ENCODE assay signal across 29 cellular contexts in the genomic region with DNA sequence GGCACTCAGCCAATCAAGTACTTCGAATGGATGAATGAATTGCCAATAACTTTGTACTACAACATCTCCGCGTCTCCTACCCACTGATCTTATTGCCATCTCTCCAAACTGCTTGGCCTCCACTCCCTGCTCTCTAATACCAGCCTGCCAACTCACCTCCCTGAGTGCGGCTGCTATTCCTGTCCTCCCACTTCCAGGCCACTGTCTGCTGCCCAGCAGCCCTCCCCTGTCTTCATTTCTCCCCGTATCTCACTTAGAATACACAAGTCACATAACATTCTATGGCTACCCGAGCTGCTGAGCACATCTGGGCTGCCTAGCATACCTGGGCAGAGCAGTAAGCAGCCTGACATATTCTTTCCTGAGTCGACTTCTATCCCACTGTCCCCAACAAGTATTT.
"Had no signal": no experiment of that assay in that cellular context is flagged by ENCODE, and none has a peak within 500 bp of the region (broad histone marks: within the 10 kb centered on the region; RNA-seq: fewer than 3 reads in every experiment).

No MANE protein-coding gene starts in this region.

- H3K4me1 ChIP-seq: foreskin keratinocyte, gastrocnemius medialis, heart right ventricle had no signal

- H3K4me3 ChIP-seq: coronary artery, dorsolateral prefrontal cortex, gastrocnemius medialis, heart right ventricle had no signal

- DNase-seq: activated B cell treated with CpG ODN at 0.5 μM for 24 hours; activated CD4-positive, alpha-beta memory T cell treated with anti-CD3 and anti-CD28 coated beads, Interleukin-2, amount 10 ng/mL, durations not matched to agents 7 days and 5 days; activated CD4-positive, alpha-beta T cell treated with anti-CD3 and anti-CD28 coated beads for 36 hours; activated CD4-positive, alpha-beta T cell treated with anti-CD3 and anti-CD28 coated beads, Interleukin-2, amount 10 ng/mL, durations not matched to agents 24 days and 14 days; activated CD8-positive, alpha-beta memory T cell treated with anti-CD3 and anti-CD28 coated beads, Interleukin-2, amount 50 U/mL, for 48 hours; activated gamma-delta T cell; activated naive CD4-positive, alpha-beta T cell treated with anti-CD3 and anti-CD28 coated beads, Interleukin-2, amount 50 U/mL, for 16 hours; activated naive CD4-positive, alpha-beta T cell treated with Interleukin-2 at 50 U/mL for 16 hours; activated T-cell treated with anti-CD3 and anti-CD28 coated beads for 4 hours; activated T-cell treated with anti-CD3 and anti-CD28 coated beads, Interleukin-2, amount 50 U/mL, for 24 hours; activated T-cell treated with anti-CD3 and anti-CD28 coated beads, Interleukin-2, amount 50 U/mL, for 72 hours; amniotic stem cell; brain microvascular endothelial cell; caudate nucleus; cerebellar nuclear complex; dorsolateral prefrontal cortex; effector memory CD4-positive, alpha-beta T cell; endodermal cell; foreskin keratinocyte; gastrocnemius medialis; glutamatergic neuron; heart right ventricle; T-helper 1 cell; T-helper 17 cell; T1000; WERI-Rb-1 had no signal

- H3K27me3 ChIP-seq: brain microvascular endothelial cell, dorsolateral prefrontal cortex, foreskin keratinocyte, gastrocnemius medialis, heart right ventricle had no signal

- ATAC-seq: activated CD4-positive, alpha-beta T cell treated with anti-CD3 and anti-CD28 coated beads for 36 hours; activated CD4-positive, CD25-positive, alpha-beta regulatory T cell treated with anti-CD3 and anti-CD28 coated beads, Interleukin-2, amount 50 U/mL, for 24 hours; activated T-cell treated with anti-CD3 and anti-CD28 coated beads, Interleukin-2, amount 50 U/mL, for 72 hours; esophagus mucosa; foreskin keratinocyte; gastrocnemius medialis; T-helper 17 cell had no signal

- H3K9me3 ChIP-seq: gastrocnemius medialis, heart right ventricle had no signal

- H3K27ac ChIP-seq: brain microvascular endothelial cell, coronary artery, dorsolateral prefrontal cortex, foreskin keratinocyte, gastrocnemius medialis, heart right ventricle, WERI-Rb-1 had no signal

- H3K36me3 ChIP-seq: brain microvascular endothelial cell, gastrocnemius medialis, heart right ventricle, WERI-Rb-1 had no signal
